8 cellular contexts compared by ENCODE assay signal in the genomic region with DNA sequence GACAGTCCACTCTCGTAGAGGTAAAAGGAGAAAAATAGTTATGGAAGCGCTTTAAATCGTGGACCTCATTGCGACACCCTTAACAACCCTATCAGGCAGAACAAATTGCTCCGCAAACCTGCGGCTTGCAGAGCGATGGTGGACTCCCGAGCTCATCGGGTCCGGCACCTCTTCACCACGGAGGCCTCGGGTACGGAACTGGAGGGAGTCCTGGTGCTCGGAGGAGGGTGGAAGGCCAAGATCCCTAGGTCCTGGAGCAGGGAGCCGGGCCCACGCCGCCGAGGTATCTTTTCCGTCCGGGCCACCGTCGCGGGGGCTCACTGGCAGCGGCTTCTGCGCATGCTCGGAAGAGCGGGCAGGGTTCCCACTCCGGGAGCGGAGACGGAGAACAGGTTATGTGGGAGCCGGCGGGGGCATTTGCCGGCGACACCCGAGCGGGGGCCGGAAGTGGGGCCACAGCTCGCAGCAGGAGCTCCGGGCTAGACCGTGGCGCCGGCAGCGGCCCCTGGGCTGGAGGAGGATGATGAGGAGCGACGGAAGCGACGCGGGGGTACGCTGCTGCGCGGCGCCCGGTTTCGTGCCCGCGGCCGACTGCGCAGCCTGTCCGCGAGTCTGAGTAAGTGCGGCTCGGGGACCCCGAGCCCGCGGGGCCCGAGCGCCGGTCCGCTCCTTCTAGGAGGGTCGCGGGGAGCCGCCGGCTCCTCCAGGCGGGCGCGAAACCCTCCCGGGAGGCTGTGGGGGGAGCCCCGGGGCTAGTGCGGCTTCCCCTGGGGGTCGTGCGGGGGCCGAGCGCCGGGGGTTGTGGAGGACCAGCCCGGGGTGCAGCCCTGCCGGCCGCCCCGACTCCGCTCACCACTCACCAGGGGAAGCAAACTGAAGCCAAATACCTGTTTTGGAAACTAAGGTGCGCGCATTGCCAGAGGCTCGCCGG. TPM values are rescaled to one million over a fixed set of nuclear protein-coding genes. Genes with fewer than 3 reads are reported as not detected.
DNase-seq lines count a peak whose midpoint lies in the region; ATAC-seq and TF ChIP-seq lines count a peak whose summit lies in the region.

TSS of gene ABHD13 (plus strand) at position 349 of the 931 bp plus-strand sequence. CDS start 10,827 bp downstream, outside the sequence.

- H3K4me3 ChIP-seq in PC-3 (ENCODE audit: low read length) (peak within 1 kb of the TSS; percentile 83), muscle layer of colon (ENCODE audit: low read depth in 1 of 2, low read length in 2 of 2) (peak within 1 kb of the TSS; percentile 84 to 98)

- peaks cover 27% of the 10 kb centered on the region; the same call in 1 of the 2 replicates for H3K4me1 ChIP-seq in PC-3 (ENCODE audit: insufficient read depth, low read length)
- H3K4me1 ChIP-seq in muscle layer of colon (ENCODE audit: insufficient read depth, low read length): peaks cover 41% of the 10 kb centered on the region

- H3K9me2 ChIP-seq in PC-3 (replicated peaks; ENCODE audit: low read length): no peaks in the 10 kb centered on the region

- H3F3A ChIP-seq in PC-3 (ENCODE audit: low read length, unreplicated experiment): no peaks in the 10 kb centered on the region

- H3K36me3 ChIP-seq in PC-3 (ENCODE audit: low read depth, low read length) (no peaks in the 10 kb centered on the region), muscle layer of colon (ENCODE audit: insufficient read depth, low read length) (no peaks in the 10 kb centered on the region)

- peak; percentile 89 for DNase-seq in DMS53 (lab: John Stamatoyannopoulos, UW)
- DNase-seq in PC-3: peak; percentile 95
- DNase-seq in activated T-cell treated with anti-CD3 and anti-CD28 coated beads, Interleukin-2, amount 50 U/mL, for 24 hours: peak; percentile 95
- DNase-seq in stimulated activated CD8-positive, alpha-beta memory T cell treated with anti-CD3 and anti-CD28 coated beads, Interleukin-7, amount 100 ng/mL, for 1 hour (ENCODE audit: low read depth in 2 of 2): peak; percentile 78 to 82

- H3K9me3 Mint-ChIP-seq in IgD-negative memory B cell: no peaks in the 10 kb centered on the region
- H3K9me3 Mint-ChIP-seq in activated T-cell treated with anti-CD3 and anti-CD28 coated beads, Interleukin-2, amount 50 U/mL, for 24 hours: no peaks in the 10 kb centered on the region

- ATAC-seq in GM21576 (IDR thresholded peaks at IDR 0.05; ENCODE audit: unreplicated experiment) (peak; percentile 71), PC-3 (peak; percentile 71), esophagus mucosa (peak; percentile 85)

- intact Hi-C loops in PC-3 (cut with micrococcal nuclease): loop anchor here (5.0 to 10.0 kb wide), 2 partner anchors 336 to 354 kb away; a partner anchor contains a TSS

- H3K27ac ChIP-seq in PC-3 (ENCODE audit: low read length) (peak within 1 kb of the TSS; percentile 45), muscle layer of colon (ENCODE audit: low read depth, low read length) (peak within 1 kb of the TSS; percentile 97)

- H3K9ac ChIP-seq in PC-3 (ENCODE audit: low read length) (peak within 1 kb of the TSS; percentile 90), muscle layer of colon (ENCODE audit: low read length) (peak within 1 kb of the TSS; percentile 79)

- H3K36me3 Mint-ChIP-seq in IgD-negative memory B cell: no peaks in the 10 kb centered on the region
- peaks cover 35% of the 10 kb centered on the region for H3K36me3 Mint-ChIP-seq in activated T-cell treated with anti-CD3 and anti-CD28 coated beads, Interleukin-2, amount 50 U/mL, for 24 hours (ENCODE audit: low read depth)

- H3K4me1 Mint-ChIP-seq in IgD-negative memory B cell: peaks cover 23 to 49% (median 43%) of the 10 kb centered on the region in 3 donors
- peaks cover 58% of the 10 kb centered on the region for H3K4me1 Mint-ChIP-seq in activated T-cell treated with anti-CD3 and anti-CD28 coated beads, Interleukin-2, amount 50 U/mL, for 24 hours (ENCODE audit: low read depth)

- peak within 1 kb of the TSS; percentile 98 to 100 (median 99) for H3K27ac Mint-ChIP-seq in IgD-negative memory B cell
- peak within 1 kb of the TSS; percentile 97 for H3K27ac Mint-ChIP-seq in activated T-cell treated with anti-CD3 and anti-CD28 coated beads, Interleukin-2, amount 50 U/mL, for 24 hours

- H3K4me3 Mint-ChIP-seq in IgD-negative memory B cell: peak within 1 kb of the TSS; percentile 93 to 100 (median 98)
- peak within 1 kb of the TSS; percentile 90 for H3K4me3 Mint-ChIP-seq in activated T-cell treated with anti-CD3 and anti-CD28 coated beads, Interleukin-2, amount 50 U/mL, for 24 hours

- TF ChIP-seq CTCF in PC-3 (conservative IDR thresholded peaks at IDR 0.05; ENCODE audit: low read depth, low read length): no peak

- H3K9me3 ChIP-seq in PC-3 (ENCODE audit: low read length) (no peaks in the 10 kb centered on the region), muscle layer of colon (ENCODE audit: low read length) (no peaks in the 10 kb centered on the region)

- peak within 1 kb of the TSS; percentile 94 for H3K4me2 ChIP-seq in PC-3 (ENCODE audit: low read length)

- CTCF ChIA-PET in PC-3 (lab: Charles Lee): no interaction called here

- H3K27me3 ChIP-seq in PC-3 (ENCODE audit: low read length): no peaks in the 10 kb centered on the region
- no peaks in the 10 kb centered on the region for H3K27me3 ChIP-seq in muscle layer of colon (ENCODE audit: control insufficient read depth in 1 of 2, insufficient read depth in 2 of 2, low read length in 2 of 2)

- POLR2A ChIA-PET in PC-3 (lab: Charles Lee; ENCODE audit: unreplicated experiment): no interaction called here

- peaks cover 1% of the 10 kb centered on the region for H3K27me3 Mint-ChIP-seq in IgD-negative memory B cell
- H3K27me3 Mint-ChIP-seq in activated T-cell treated with anti-CD3 and anti-CD28 coated beads, Interleukin-2, amount 50 U/mL, for 24 hours: no peaks in the 10 kb centered on the region

- H4K20me1 ChIP-seq in PC-3 (ENCODE audit: low read length): peaks cover 9% of the 10 kb centered on the region; the same call in 1 of the 2 replicates

- peaks cover 64% of the 10 kb centered on the region for H3K79me2 ChIP-seq in PC-3 (ENCODE audit: low read length)

- peak within 1 kb of the TSS; percentile 98 for H2AFZ ChIP-seq in PC-3 (ENCODE audit: low read length)

- BruUV-seq in PC-3 (replicated peaks; lab: Mats Ljungman, UMichigan): no TSS peak

RNA-seq across cellular contexts. Expression of gene ABHD13, which starts in this region (rescaled TPM):
- 10.0 TPM for polyA plus RNA-seq in IgD-negative memory B cell
- total RNA-seq in PC-3 (2014; rRNA removed): 2.9 and 3.9 TPM in 2 replicates
- total RNA-seq in esophagus mucosa: 3.1 TPM

Comparison
In these comparisons a context has a peak if more than half of its experiments do, and no peak if none do; other contexts are left out.
1. Peak in every context shown above with its lines: DNase-seq, ATAC-seq, H3K4me3 ChIP-seq and H3K27ac ChIP-seq.